Comparison of ENCODE assay signal across 3 cellular contexts in genomic region chr7:7799138-7799537, GRCh38.
TF ChIP-seq lines count a peak whose summit lies in the region.

No MANE protein-coding gene starts in this region.

TF ChIP-seq in IMR-90, 13 proteins besides CTCF, POLR2A, EP300 and RAD21 (continued from another document):
- TF ChIP-seq ELK1 (IDR thresholded peaks at IDR 0.05; ENCODE audit: borderline replicate concordance, low read depth, low read length) (no peak), CHD1 (IDR thresholded peaks at IDR 0.05; ENCODE audit: low read depth, low read length) (no peak), RFX5 (IDR thresholded peaks at IDR 0.05; ENCODE audit: low read depth, low read length) (no peak), RCOR1 (IDR thresholded peaks at IDR 0.05; ENCODE audit: insufficient replicate concordance, low read length) (no peak), BHLHE40 (IDR thresholded peaks at IDR 0.05; ENCODE audit: low read depth, low read length) (0 out of 2 replicates have a peak, but pooled peaks have one; percentile 29), MXI1 (IDR thresholded peaks at IDR 0.05; ENCODE audit: borderline replicate concordance, low read depth, low read length) (no peak), CEBPB (IDR thresholded peaks at IDR 0.05; ENCODE audit: low read depth, low read length) (peak; percentile 58), USF2 (IDR thresholded peaks at IDR 0.05; ENCODE audit: low read depth, low read length) (no peak), FOS (IDR thresholded peaks at IDR 0.05; ENCODE audit: low read depth, low read length) (peak; percentile 22; the same call in 1 of the 2 replicates)
TF ChIP-seq in IMR-90: peak in this region for 4.

TF ChIP-seq in SK-N-SH treated with all-trans-retinoic acid at 6 μM for 48 hours, 23 proteins besides CTCF, POLR2A, EP300 and RAD21 (continued from another document):
- TF ChIP-seq CSRNP3 (CRISPR knock-in tag; IDR thresholded peaks at IDR 0.05) (0 out of 2 replicates have a peak, but pooled peaks have one; percentile 25), GLIS3 (CRISPR knock-in tag; IDR thresholded peaks at IDR 0.05) (0 out of 2 replicates have a peak, but pooled peaks have one; percentile 41), TSHZ2 (CRISPR knock-in tag; IDR thresholded peaks at IDR 0.05) (peak; percentile 86; the same call in 1 of the 2 replicates), ISL1 (CRISPR knock-in tag; IDR thresholded peaks at IDR 0.05) (no peak), ZFP30 (CRISPR knock-in tag; IDR thresholded peaks at IDR 0.05) (no peak), BACH2 (CRISPR knock-in tag; IDR thresholded peaks at IDR 0.05; ENCODE audit: borderline replicate concordance) (no peak; the same call in 1 of the 2 replicates), TCF4 (CRISPR knock-in tag; IDR thresholded peaks at IDR 0.05; ENCODE audit: borderline replicate concordance) (peak; percentile 96), TOX (CRISPR knock-in tag; IDR thresholded peaks at IDR 0.05; ENCODE audit: borderline replicate concordance) (no peak)

TF ChIP-seq in liver, 16 proteins besides CTCF, POLR2A, EP300 and RAD21 (continued from another document):
- no peak for TF ChIP-seq REST (IDR thresholded peaks at IDR 0.05)
- TF ChIP-seq YY1 (IDR thresholded peaks at IDR 0.05) = peak; percentile 15
- peak in 1 of 2 donors; percentile 22 for TF ChIP-seq RXRA (IDR thresholded peaks at IDR 0.05)
